In the genomic region with DNA sequence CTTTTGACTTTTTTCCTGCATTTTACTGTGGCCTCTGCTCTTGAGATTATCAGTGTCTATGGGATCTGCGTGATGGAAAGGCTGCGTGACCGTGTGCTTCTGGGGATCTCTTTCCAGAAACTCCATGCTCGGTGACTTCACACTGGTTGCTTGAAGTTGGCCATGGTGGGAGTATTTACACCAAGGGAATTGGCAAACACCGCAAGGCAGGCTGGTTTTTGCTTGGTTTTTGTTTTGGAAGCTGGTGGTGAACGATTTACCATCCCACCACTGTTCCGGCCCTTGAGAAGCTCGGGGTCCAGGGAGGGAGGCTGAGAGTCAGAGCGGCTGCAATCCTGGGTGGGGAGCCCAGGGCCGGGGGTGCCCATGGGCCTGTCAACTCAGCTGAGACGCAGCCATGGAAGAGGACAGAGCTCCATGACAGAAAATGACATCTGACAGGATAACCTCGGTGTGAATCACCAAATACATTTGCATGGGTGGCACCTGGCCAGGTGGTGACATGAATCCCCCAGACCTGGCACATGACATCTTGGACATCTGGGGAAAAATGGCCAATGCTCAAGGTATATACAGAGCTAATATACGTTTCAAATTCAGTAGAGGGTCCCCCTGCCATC, we compare ENCODE assay signal across 22 cellular contexts. TPM values are rescaled to one million over a fixed set of nuclear protein-coding genes. Genes with fewer than 3 reads are reported as not detected.
DNase-seq lines count a peak whose midpoint lies in the region; ATAC-seq, FAIRE-seq and TF ChIP-seq lines count a peak whose summit lies in the region.
"Had no signal": no experiment of that assay in that cellular context is flagged by ENCODE, and none has a peak within 500 bp of the region (broad histone marks: within the 10 kb centered on the region; RNA-seq: fewer than 3 reads in every experiment).

No MANE protein-coding gene starts in this region.

- no peak for TF ChIP-seq CTCF in fibroblast of mammary gland (conservative IDR thresholded peaks at IDR 0.05; ENCODE audit: control insufficient read depth, insufficient read depth, low read depth, low read length)
- no peak for TF ChIP-seq CTCF in sigmoid colon (IDR thresholded peaks at IDR 0.05)
- no peak for TF ChIP-seq CTCF in upper lobe of right lung (IDR thresholded peaks at IDR 0.05)
- TF ChIP-seq CTCF in right lobe of liver (IDR thresholded peaks at IDR 0.05): no peak

- peaks cover 0 to 21% (median 3%) of the 10 kb centered on the region in 4 donors for H3K36me3 ChIP-seq in sigmoid colon
- H3K36me3 ChIP-seq in upper lobe of right lung: no peaks in the 10 kb centered on the region
- H3K36me3 ChIP-seq in right lobe of liver: no peaks in the 10 kb centered on the region

- H3K4me3 ChIP-seq in fibroblast of mammary gland (ENCODE audit: control insufficient read depth, low read depth, low read length): no peak overlapping the region
- no peak overlapping the region for H3K4me3 ChIP-seq in sigmoid colon
- H3K4me3 ChIP-seq in upper lobe of right lung: no peak overlapping the region
- H3K4me3 ChIP-seq in right lobe of liver: no peak overlapping the region
- H3K4me3 ChIP-seq: skin epidermis had no signal

- FAIRE-seq in RCC 7860 (lab: Jason Lieb, UNC): no peak
- FAIRE-seq: H54 had no signal

- H3K9me3 ChIP-seq in sigmoid colon: no peaks in the 10 kb centered on the region
- no peaks in the 10 kb centered on the region for H3K9me3 ChIP-seq in upper lobe of right lung
- H3K9me3 ChIP-seq in right lobe of liver: no peaks in the 10 kb centered on the region

- ATAC-seq in upper lobe of right lung (no peak), right lobe of liver (no peak), HG03097 (IDR thresholded peaks at IDR 0.05; ENCODE audit: low FRiP score, unreplicated experiment) (no peak)
- ATAC-seq: left lobe of liver; stimulated activated effector memory CD8-positive, alpha-beta T cell treated with anti-CD3 and anti-CD28 coated beads, Interleukin-12 subunit alpha, Interleukin-12 subunit beta, amount 100 ng/mL, for 72 hours had no signal

- H3K4me1 ChIP-seq in sigmoid colon (peaks cover 0 to 100% (median 97%) of the 10 kb centered on the region in 4 donors), upper lobe of right lung (peaks cover 25% of the 10 kb centered on the region), right lobe of liver (peaks cover 0 to 4% (median 0%) of the 10 kb centered on the region in 4 donors)

- WGBS in sigmoid colon, 2 donors: 86 to 89% methylated on average over 13 of the region's 13 CpGs
- WGBS in right lobe of liver (ENCODE audit: insufficient coverage, low coverage, low lambda C conversion rate, missing lambda C conversion rate): 93% methylated on average over 11 of the region's 13 CpGs

- peak; percentile 20 for DNase-seq in RCC 7860 (ENCODE audit: low spot score)
- DNase-seq in fibroblast of mammary gland (ENCODE audit: low read depth): peak; percentile 47
- peak; percentile 79 for DNase-seq in sigmoid colon
- no peak for DNase-seq in upper lobe of right lung
- DNase-seq in right lobe of liver: no peak
- DNase-seq in AG20443 (ENCODE audit: low spot score): no peak
- DNase-seq: activated CD4-positive, alpha-beta T cell treated with anti-CD3 and anti-CD28 coated beads, Interleukin-2, amount 10 ng/mL, durations not matched to agents 7 days and 5 days; activated CD8-positive, alpha-beta memory T cell treated with anti-CD3 and anti-CD28 coated beads, Interleukin-2, amount 50 U/mL, for 4 hours; activated naive CD8-positive, alpha-beta T cell treated with anti-CD3 and anti-CD28 coated beads for 36 hours; CD4-positive, CD25-positive, alpha-beta regulatory T cell; effector CD8-positive, alpha-beta T cell; head of caudate nucleus; midbrain; NCI-H1417; NCI-H524 treated with DMSO at 0.1 percent for 48 hours; stimulated activated CD4-positive, alpha-beta T cell treated with anti-CD3 and anti-CD28 coated beads, Interleukin-2, amount 100 ng/mL, for 24 hours; T-helper 2 cell had no signal

- TF ChIP-seq POLR2A in sigmoid colon (IDR thresholded peaks at IDR 0.05): no peak
- no peak for TF ChIP-seq POLR2A in right lobe of liver (IDR thresholded peaks at IDR 0.05)

- no peak for TF ChIP-seq EP300 in sigmoid colon (IDR thresholded peaks at IDR 0.05)

- H3K27me3 ChIP-seq in sigmoid colon (no peaks in the 10 kb centered on the region), upper lobe of right lung (no peaks in the 10 kb centered on the region), right lobe of liver (no peaks in the 10 kb centered on the region)

- H3K27ac ChIP-seq in sigmoid colon (peak overlapping the region; percentile 96 to 100 (median 98)), upper lobe of right lung (peak overlapping the region; percentile 77), right lobe of liver (no peak overlapping the region)

- intact Hi-C loops in sigmoid colon (cut with DNase I) (no loop called here), upper lobe of right lung (cut with DNase I) (no loop called here), right lobe of liver (cut with DNase I) (no loop called here)

RNA-seq across cellular contexts. Expression of gene CRISPLD2, which starts 11.1 kb away (rescaled TPM):
- 100 to 1,000 TPM; 140 to 545 (median 260) TPM for total RNA-seq in sigmoid colon
- 10 to 100 TPM in 1 of 3 donors, 1 to 10 TPM in 2; 3.0 to 27.3 (median 6.0) TPM for polyA plus RNA-seq in sigmoid colon
- 61.9 TPM for total RNA-seq in upper lobe of right lung
- total RNA-seq in right lobe of liver: 10 to 100 TPM in 3 of 6 experiments, 1 to 10 TPM in 3; 2.9 to 14.8 (median 8.9) TPM
- total RNA-seq: activated naive CD8-positive, alpha-beta T cell treated with anti-CD3 and anti-CD28 coated beads for 36 hours had no signal

Comparison
In these comparisons a context has a peak if more than half of its experiments do, and no peak if none do; other contexts are left out.
1. DNase-seq: peak in RCC 7860 (single experiment), fibroblast of mammary gland (single experiment) and sigmoid colon (single experiment); none in upper lobe of right lung (single experiment), right lobe of liver (0 of 3) and AG20443 (single experiment).
2. H3K27ac ChIP-seq: peak in sigmoid colon (4 of 4) and upper lobe of right lung (single experiment); none in right lobe of liver (0 of 3).